In genomic region chr6:156378853-156379252, GRCh38 we compare ENCODE assay signal across 1 cellular context.
TF ChIP-seq lines count a peak whose summit lies in the region.

No MANE protein-coding gene starts in this region.

TF ChIP-seq in GM12878, 131 proteins besides CTCF, POLR2A, EP300 and RAD21 (continued from another document):
- no peak for TF ChIP-seq PBX3 (IDR thresholded peaks at IDR 0.05; ENCODE audit: insufficient replicate concordance, low read depth, low read length)
